1 cellular context compared by ENCODE assay signal in the genomic region with DNA sequence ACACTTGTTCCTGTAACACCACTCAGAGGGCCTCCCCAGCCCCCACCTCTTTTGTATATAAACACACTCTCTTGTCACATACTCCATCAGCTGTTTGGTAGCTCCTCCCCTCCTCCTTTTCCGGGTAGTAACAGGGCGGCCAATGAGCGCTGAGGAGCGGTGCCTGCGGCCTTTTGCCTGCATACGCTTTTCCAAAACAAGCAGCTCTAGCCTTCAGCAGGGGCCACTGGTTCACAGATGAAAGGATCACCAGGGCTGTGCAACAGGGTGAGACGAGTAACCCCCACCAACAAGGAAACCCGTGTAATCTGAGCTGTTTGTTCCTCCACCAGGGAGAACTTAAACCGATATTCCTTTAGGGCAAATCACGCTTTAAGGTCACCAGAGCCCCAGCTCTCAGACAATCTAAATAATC.
TF ChIP-seq lines count a peak whose summit lies in the region.

No MANE protein-coding gene starts in this region.

TF ChIP-seq in H1, 55 proteins besides CTCF, POLR2A, EP300 and RAD21 (continued from another document):
- TF ChIP-seq, protein P1, sequence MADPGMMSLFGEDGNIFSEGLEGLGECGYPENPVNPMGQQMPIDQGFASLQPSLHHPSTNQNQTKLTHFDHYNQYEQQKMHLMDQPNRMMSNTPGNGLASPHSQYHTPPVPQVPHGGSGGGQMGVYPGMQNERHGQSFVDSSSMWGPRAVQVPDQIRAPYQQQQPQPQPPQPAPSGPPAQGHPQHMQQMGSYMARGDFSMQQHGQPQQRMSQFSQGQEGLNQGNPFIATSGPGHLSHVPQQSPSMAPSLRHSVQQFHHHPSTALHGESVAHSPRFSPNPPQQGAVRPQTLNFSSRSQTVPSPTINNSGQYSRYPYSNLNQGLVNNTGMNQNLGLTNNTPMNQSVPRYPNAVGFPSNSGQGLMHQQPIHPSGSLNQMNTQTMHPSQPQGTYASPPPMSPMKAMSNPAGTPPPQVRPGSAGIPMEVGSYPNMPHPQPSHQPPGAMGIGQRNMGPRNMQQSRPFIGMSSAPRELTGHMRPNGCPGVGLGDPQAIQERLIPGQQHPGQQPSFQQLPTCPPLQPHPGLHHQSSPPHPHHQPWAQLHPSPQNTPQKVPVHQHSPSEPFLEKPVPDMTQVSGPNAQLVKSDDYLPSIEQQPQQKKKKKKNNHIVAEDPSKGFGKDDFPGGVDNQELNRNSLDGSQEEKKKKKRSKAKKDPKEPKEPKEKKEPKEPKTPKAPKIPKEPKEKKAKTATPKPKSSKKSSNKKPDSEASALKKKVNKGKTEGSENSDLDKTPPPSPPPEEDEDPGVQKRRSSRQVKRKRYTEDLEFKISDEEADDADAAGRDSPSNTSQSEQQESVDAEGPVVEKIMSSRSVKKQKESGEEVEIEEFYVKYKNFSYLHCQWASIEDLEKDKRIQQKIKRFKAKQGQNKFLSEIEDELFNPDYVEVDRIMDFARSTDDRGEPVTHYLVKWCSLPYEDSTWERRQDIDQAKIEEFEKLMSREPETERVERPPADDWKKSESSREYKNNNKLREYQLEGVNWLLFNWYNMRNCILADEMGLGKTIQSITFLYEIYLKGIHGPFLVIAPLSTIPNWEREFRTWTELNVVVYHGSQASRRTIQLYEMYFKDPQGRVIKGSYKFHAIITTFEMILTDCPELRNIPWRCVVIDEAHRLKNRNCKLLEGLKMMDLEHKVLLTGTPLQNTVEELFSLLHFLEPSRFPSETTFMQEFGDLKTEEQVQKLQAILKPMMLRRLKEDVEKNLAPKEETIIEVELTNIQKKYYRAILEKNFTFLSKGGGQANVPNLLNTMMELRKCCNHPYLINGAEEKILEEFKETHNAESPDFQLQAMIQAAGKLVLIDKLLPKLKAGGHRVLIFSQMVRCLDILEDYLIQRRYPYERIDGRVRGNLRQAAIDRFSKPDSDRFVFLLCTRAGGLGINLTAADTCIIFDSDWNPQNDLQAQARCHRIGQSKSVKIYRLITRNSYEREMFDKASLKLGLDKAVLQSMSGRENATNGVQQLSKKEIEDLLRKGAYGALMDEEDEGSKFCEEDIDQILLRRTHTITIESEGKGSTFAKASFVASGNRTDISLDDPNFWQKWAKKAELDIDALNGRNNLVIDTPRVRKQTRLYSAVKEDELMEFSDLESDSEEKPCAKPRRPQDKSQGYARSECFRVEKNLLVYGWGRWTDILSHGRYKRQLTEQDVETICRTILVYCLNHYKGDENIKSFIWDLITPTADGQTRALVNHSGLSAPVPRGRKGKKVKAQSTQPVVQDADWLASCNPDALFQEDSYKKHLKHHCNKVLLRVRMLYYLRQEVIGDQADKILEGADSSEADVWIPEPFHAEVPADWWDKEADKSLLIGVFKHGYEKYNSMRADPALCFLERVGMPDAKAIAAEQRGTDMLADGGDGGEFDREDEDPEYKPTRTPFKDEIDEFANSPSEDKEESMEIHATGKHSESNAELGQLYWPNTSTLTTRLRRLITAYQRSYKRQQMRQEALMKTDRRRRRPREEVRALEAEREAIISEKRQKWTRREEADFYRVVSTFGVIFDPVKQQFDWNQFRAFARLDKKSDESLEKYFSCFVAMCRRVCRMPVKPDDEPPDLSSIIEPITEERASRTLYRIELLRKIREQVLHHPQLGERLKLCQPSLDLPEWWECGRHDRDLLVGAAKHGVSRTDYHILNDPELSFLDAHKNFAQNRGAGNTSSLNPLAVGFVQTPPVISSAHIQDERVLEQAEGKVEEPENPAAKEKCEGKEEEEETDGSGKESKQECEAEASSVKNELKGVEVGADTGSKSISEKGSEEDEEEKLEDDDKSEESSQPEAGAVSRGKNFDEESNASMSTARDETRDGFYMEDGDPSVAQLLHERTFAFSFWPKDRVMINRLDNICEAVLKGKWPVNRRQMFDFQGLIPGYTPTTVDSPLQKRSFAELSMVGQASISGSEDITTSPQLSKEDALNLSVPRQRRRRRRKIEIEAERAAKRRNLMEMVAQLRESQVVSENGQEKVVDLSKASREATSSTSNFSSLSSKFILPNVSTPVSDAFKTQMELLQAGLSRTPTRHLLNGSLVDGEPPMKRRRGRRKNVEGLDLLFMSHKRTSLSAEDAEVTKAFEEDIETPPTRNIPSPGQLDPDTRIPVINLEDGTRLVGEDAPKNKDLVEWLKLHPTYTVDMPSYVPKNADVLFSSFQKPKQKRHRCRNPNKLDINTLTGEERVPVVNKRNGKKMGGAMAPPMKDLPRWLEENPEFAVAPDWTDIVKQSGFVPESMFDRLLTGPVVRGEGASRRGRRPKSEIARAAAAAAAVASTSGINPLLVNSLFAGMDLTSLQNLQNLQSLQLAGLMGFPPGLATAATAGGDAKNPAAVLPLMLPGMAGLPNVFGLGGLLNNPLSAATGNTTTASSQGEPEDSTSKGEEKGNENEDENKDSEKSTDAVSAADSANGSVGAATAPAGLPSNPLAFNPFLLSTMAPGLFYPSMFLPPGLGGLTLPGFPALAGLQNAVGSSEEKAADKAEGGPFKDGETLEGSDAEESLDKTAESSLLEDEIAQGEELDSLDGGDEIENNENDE (IDR thresholded peaks at IDR 0.05; ENCODE audit: insufficient replicate concordance, low read length): no peak
- TF ChIP-seq NANOG (IDR thresholded peaks at IDR 0.05; ENCODE audit: insufficient read depth, low read depth, low read length, poor library complexity, severe bottlenecking) (peak; percentile 75), TCF12 (IDR thresholded peaks at IDR 0.05; ENCODE audit: low read depth, low read length) (no peak), MAFK (IDR thresholded peaks at IDR 0.05; ENCODE audit: low read depth, low read length) (no peak), SIRT6 (IDR thresholded peaks at IDR 0.05; ENCODE audit: low read length) (no peak), ZNF274 (IDR thresholded peaks at IDR 0.05; ENCODE audit: borderline replicate concordance, extremely low read depth, low read length) (no peak), CBX8 (IDR thresholded peaks at IDR 0.05; ENCODE audit: borderline replicate concordance, low read depth, low read length) (no peak), TEAD4 (IDR thresholded peaks at IDR 0.05; ENCODE audit: low read depth, low read length) (no peak), SP4 (IDR thresholded peaks at IDR 0.05; ENCODE audit: low read length) (no peak), BCL11A (IDR thresholded peaks at IDR 0.05; ENCODE audit: low read depth in 2 of 2, low read length in 2 of 2) (no peak), TAF1 (IDR thresholded peaks at IDR 0.05; ENCODE audit: low read depth, low read length) (peak; percentile 66), CEBPB (IDR thresholded peaks at IDR 0.05; ENCODE audit: low read depth, low read length) (no peak), TBP (IDR thresholded peaks at IDR 0.05; ENCODE audit: low read depth, low read length) (peak; percentile 73), RFX5 (IDR thresholded peaks at IDR 0.05; ENCODE audit: borderline replicate concordance, low read depth, low read length) (peak; percentile 90), POU5F1 (IDR thresholded peaks at IDR 0.05; ENCODE audit: low read depth, low read length) (no peak), CTBP2 (IDR thresholded peaks at IDR 0.05; ENCODE audit: borderline replicate concordance, insufficient read depth, insufficient read length, low read length) (no peak), TAF7 (optimal IDR thresholded peaks at IDR 0.05; ENCODE audit: borderline replicate concordance, low read depth, low read length) (peak; percentile 71), CHD2 (IDR thresholded peaks at IDR 0.05; ENCODE audit: low read length) (no peak), CREB1 (IDR thresholded peaks at IDR 0.05) (no peak), HDAC2 (IDR thresholded peaks at IDR 0.05; ENCODE audit: borderline replicate concordance in 1 of 2, low read depth in 2 of 2, low read length in 2 of 2) (0 out of 4 replicates have a peak, but pooled peaks of 1 of the 2 experiments have one; percentile 19), KDM4A (IDR thresholded peaks at IDR 0.05; ENCODE audit: low read depth, low read length, severe bottlenecking) (no peak), ATF2 (IDR thresholded peaks at IDR 0.05; ENCODE audit: low read length) (no peak), SAP30 (IDR thresholded peaks at IDR 0.05; ENCODE audit: insufficient read depth, insufficient replicate concordance, low read length) (peak; percentile 76), POLR2AphosphoS5 (IDR thresholded peaks at IDR 0.05; ENCODE audit: low read depth, low read length) (peak; percentile 80), SP1 (IDR thresholded peaks at IDR 0.05; ENCODE audit: low read depth, low read length) (peak; percentile 63; the same call in 1 of the 2 replicates), PHF8 (conservative IDR thresholded peaks at IDR 0.05; ENCODE audit: low read depth, low read length) (no peak), SP2 (IDR thresholded peaks at IDR 0.05; ENCODE audit: low read length) (no peak), BACH1 (IDR thresholded peaks at IDR 0.05; ENCODE audit: low read length) (no peak), NRF1 (IDR thresholded peaks at IDR 0.05; ENCODE audit: low read depth, low read length) (no peak), BRCA1 (IDR thresholded peaks at IDR 0.05; ENCODE audit: low read depth, low read length) (no peak), FOSL1 (IDR thresholded peaks at IDR 0.05; ENCODE audit: insufficient read depth, low read depth, low read length) (no peak), CHD1 (IDR thresholded peaks at IDR 0.05; ENCODE audit: low read depth, low read length) (no peak), YY1 (IDR thresholded peaks at IDR 0.05; ENCODE audit: low read depth, low read length) (no peak; the same call in 1 of the 2 replicates), HDAC6 (IDR thresholded peaks at IDR 0.05; ENCODE audit: low read depth, low read length) (no peak)
- TF ChIP-seq, protein P2, sequence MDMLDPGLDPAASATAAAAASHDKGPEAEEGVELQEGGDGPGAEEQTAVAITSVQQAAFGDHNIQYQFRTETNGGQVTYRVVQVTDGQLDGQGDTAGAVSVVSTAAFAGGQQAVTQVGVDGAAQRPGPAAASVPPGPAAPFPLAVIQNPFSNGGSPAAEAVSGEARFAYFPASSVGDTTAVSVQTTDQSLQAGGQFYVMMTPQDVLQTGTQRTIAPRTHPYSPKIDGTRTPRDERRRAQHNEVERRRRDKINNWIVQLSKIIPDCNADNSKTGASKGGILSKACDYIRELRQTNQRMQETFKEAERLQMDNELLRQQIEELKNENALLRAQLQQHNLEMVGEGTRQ (IDR thresholded peaks at IDR 0.05; ENCODE audit: low read length): no peak
